Comparison of ENCODE assay signal across 8 cellular contexts in the genomic region with DNA sequence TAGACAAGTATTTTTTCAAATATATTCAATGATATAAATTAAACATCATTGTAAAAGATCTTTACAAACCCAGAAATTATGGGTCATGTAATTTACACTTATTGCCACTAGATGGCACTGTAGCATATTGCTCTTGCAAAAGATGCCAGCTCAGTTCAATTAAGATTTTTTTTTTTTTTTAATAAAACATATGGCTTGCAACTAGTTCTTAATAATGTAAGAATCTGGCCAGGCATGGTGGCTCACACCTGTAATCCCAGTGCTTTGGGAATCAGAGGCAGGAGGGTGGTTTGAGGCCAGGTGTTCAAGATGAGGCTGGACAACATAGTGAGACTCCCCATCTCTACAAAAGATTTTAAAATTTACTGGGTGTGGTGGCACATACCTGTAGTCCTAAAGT. TPM values are rescaled to one million over a fixed set of nuclear protein-coding genes. Genes with fewer than 3 reads are reported as not detected.
DNase-seq lines count a peak whose midpoint lies in the region; ATAC-seq, FAIRE-seq and TF ChIP-seq lines count a peak whose summit lies in the region.

No MANE protein-coding gene starts in this region.

- no peaks in the 10 kb centered on the region for H3K9me3 Mint-ChIP-seq in naive B cell

- H3K27ac Mint-ChIP-seq in naive B cell, result no peak overlapping the region

- no peaks in the 10 kb centered on the region for H3K27me3 Mint-ChIP-seq in naive B cell

- H3K4me3 Mint-ChIP-seq in naive B cell, result no peak overlapping the region

- TF ChIP-seq CTCF in GM10266 (IDR thresholded peaks at IDR 0.05; ENCODE audit: control insufficient read depth, insufficient read depth, low read depth, missing control alignments) (peak; percentile 63), choroid plexus epithelial cell (conservative IDR thresholded peaks at IDR 0.05; ENCODE audit: low read depth, low read length) (peak; percentile 60)

- H3K4me3 ChIP-seq in choroid plexus epithelial cell (ENCODE audit: low read depth, low read length), result no peak overlapping the region

- ATAC-seq in naive B cell (ENCODE audit: low read depth in 2 of 2) (no peak), GM19324 (IDR thresholded peaks at IDR 0.05; ENCODE audit: low FRiP score, unreplicated experiment) (no peak), GM19395 (IDR thresholded peaks at IDR 0.05; ENCODE audit: unreplicated experiment) (no peak)

- peak; percentile 17 for DNase-seq in GM10266 (ENCODE audit: extremely low spot score)
- DNase-seq in NCI-H345 treated with DMSO at 0.1 percent for 48 hours (lab: John Stamatoyannopoulos, UW; ENCODE audit: unreplicated experiment), result peak; percentile 55
- DNase-seq in choroid plexus epithelial cell (ENCODE audit: low read depth), result peak; percentile 66
- peak; percentile 34 for DNase-seq in naive B cell
- no peak for DNase-seq in NCI-H526 treated with DMSO at 0.1 percent for 48 hours (lab: John Stamatoyannopoulos, UW)

- H3K36me3 Mint-ChIP-seq in naive B cell, result no peaks in the 10 kb centered on the region

- peak; percentile 97 for FAIRE-seq in A204.1 (lab: Jason Lieb, UNC)

- H3K4me1 Mint-ChIP-seq in naive B cell, result no peaks in the 10 kb centered on the region

RNA-seq across cellular contexts. Expression of a gene that starts 49.4 kb away (rescaled TPM):
- polyA plus RNA-seq in naive B cell (ENCODE audit: low read depth in 6 of 6), result 10 to 100 TPM; 17.2 to 23.8 (median 19.0) TPM
